ENCODE assay signal across 28 cellular contexts in genomic region chr3:79824166-79824565, GRCh38.
"Had no signal": no experiment of that assay in that cellular context is flagged by ENCODE, and none has a peak within 500 bp of the region (broad histone marks: within the 10 kb centered on the region; RNA-seq: fewer than 3 reads in every experiment).

No MANE protein-coding gene starts in this region.

- FAIRE-seq: urothelium cell line had no signal

- H3K36me3 ChIP-seq: neural progenitor cell, neutrophil, pancreas, right lobe of liver, sigmoid colon, stomach, thoracic aorta, thyroid gland, tibial nerve, upper lobe of left lung, vagina had no signal

- H3K9ac ChIP-seq: neural progenitor cell had no signal

- H3K36me3 Mint-ChIP-seq: neural progenitor cell; stimulated activated effector memory CD8-positive, alpha-beta T cell treated with anti-CD3 and anti-CD28 coated beads, Interleukin-12 subunit alpha, Interleukin-12 subunit beta, amount 100 ng/mL, for 72 hours; stimulated activated naive B cell treated with anti-CD40 and anti-IgM and Interleukin-4, amounts not matched to agents 10 μg/mL and 1 μg/mL and 100 μg/mL, for 72 hours had no signal

- H3K27ac ChIP-seq: neural progenitor cell, neutrophil, pancreas, psoas muscle, right lobe of liver, sigmoid colon, stomach, thoracic aorta, thyroid gland, tibial nerve, upper lobe of left lung, vagina had no signal

- H3K27me3 Mint-ChIP-seq: progenitor cell of endocrine pancreas; stimulated activated naive B cell treated with anti-CD40 and anti-IgM and Interleukin-4, amounts not matched to agents 10 μg/mL and 1 μg/mL and 100 μg/mL, for 72 hours; stimulated activated naive CD8-positive, alpha-beta T cell treated with anti-CD3 and anti-CD28 coated beads, Interleukin-15, Interleukin-2, amounts not matched to agents 100 ng/mL and 50 ng/mL, for 24 hours had no signal

- H3K4me3 ChIP-seq: neural progenitor cell, pancreas, psoas muscle, right lobe of liver, sigmoid colon, stomach, thoracic aorta, thyroid gland, tibial nerve, upper lobe of left lung, vagina had no signal

- H3K4me1 ChIP-seq: neural progenitor cell, pancreas, psoas muscle, right lobe of liver, sigmoid colon, stomach, thyroid gland, tibial nerve, upper lobe of left lung, vagina had no signal

- H3K27ac Mint-ChIP-seq: natural killer cell; nephron; neural progenitor cell; progenitor cell of endocrine pancreas; stimulated activated effector memory CD8-positive, alpha-beta T cell treated with anti-CD3 and anti-CD28 coated beads, Interleukin-12 subunit alpha, Interleukin-12 subunit beta, amount 100 ng/mL, for 72 hours; stimulated activated naive B cell treated with anti-CD40 and anti-IgM and Interleukin-4, amounts not matched to agents 10 μg/mL and 1 μg/mL and 100 μg/mL, for 72 hours; stimulated activated naive CD8-positive, alpha-beta T cell treated with anti-CD3 and anti-CD28 coated beads, Interleukin-15, Interleukin-2, amounts not matched to agents 100 ng/mL and 50 ng/mL, for 24 hours had no signal

- DNase-seq: natural killer cell; nucleus accumbens; right lobe of liver; sigmoid colon; small intestine; stimulated activated CD4-positive, alpha-beta T cell treated with anti-CD3 and anti-CD28 coated beads, Interleukin-15, amount 100 ng/mL, for 24 hours; stimulated activated CD4-positive, alpha-beta T cell treated with anti-CD3 and anti-CD28 coated beads, Interleukin-2, amount 100 ng/mL, for 24 hours; stimulated activated CD4-positive, alpha-beta T cell treated with anti-CD3 and anti-CD28 coated beads, Interleukin-2, amount 100 ng/mL, for 48 hours; stimulated activated CD4-positive, alpha-beta T cell treated with anti-CD3 and anti-CD28 coated beads, Interleukin-4, amount 100 ng/mL, for 24 hours; stimulated activated naive B cell treated with anti-CD40 and anti-IgM and Interleukin-4, amounts not matched to agents 10 μg/mL and 1 μg/mL and 100 μg/mL, for 72 hours; stimulated activated naive CD4-positive, alpha-beta T cell treated with Interleukin-2 at 50 U/mL for 16 hours; stomach; thyroid gland; trophoblast cell had no signal

- H3K27me3 ChIP-seq: neural progenitor cell, neutrophil, pancreas, right lobe of liver, sigmoid colon, stomach, thyroid gland, tibial nerve, upper lobe of left lung, vagina had no signal

- H3K4me3 Mint-ChIP-seq: natural killer cell; nephron; neural progenitor cell; stimulated activated effector memory CD8-positive, alpha-beta T cell treated with anti-CD3 and anti-CD28 coated beads, Interleukin-12 subunit alpha, Interleukin-12 subunit beta, amount 100 ng/mL, for 72 hours; stimulated activated naive B cell treated with anti-CD40 and anti-IgM and Interleukin-4, amounts not matched to agents 10 μg/mL and 1 μg/mL and 100 μg/mL, for 72 hours; stimulated activated naive CD8-positive, alpha-beta T cell treated with anti-CD3 and anti-CD28 coated beads, Interleukin-15, Interleukin-2, amounts not matched to agents 100 ng/mL and 50 ng/mL, for 24 hours had no signal

- ATAC-seq: natural killer cell; pancreas; psoas muscle; right cardiac atrium; right lobe of liver; stimulated activated effector memory CD8-positive, alpha-beta T cell treated with anti-CD3 and anti-CD28 coated beads, Interleukin-12 subunit alpha, Interleukin-12 subunit beta, amount 100 ng/mL, for 72 hours; stimulated activated naive B cell treated with anti-CD40 and anti-IgM and Interleukin-4, amounts not matched to agents 10 μg/mL and 1 μg/mL and 100 μg/mL, for 72 hours had no signal

- H3K9me3 ChIP-seq: neutrophil, pancreas, psoas muscle, right lobe of liver, sigmoid colon, thoracic aorta, thyroid gland, upper lobe of left lung, vagina had no signal

- H3K4me1 Mint-ChIP-seq: natural killer cell; nephron; neural progenitor cell; stimulated activated effector memory CD8-positive, alpha-beta T cell treated with anti-CD3 and anti-CD28 coated beads, Interleukin-12 subunit alpha, Interleukin-12 subunit beta, amount 100 ng/mL, for 72 hours; stimulated activated naive B cell treated with anti-CD40 and anti-IgM and Interleukin-4, amounts not matched to agents 10 μg/mL and 1 μg/mL and 100 μg/mL, for 72 hours had no signal

- H2AFZ ChIP-seq: neural progenitor cell had no signal

- H3K4me2 ChIP-seq: neural progenitor cell had no signal
